1 cellular context compared by ENCODE assay signal in the genomic region with DNA sequence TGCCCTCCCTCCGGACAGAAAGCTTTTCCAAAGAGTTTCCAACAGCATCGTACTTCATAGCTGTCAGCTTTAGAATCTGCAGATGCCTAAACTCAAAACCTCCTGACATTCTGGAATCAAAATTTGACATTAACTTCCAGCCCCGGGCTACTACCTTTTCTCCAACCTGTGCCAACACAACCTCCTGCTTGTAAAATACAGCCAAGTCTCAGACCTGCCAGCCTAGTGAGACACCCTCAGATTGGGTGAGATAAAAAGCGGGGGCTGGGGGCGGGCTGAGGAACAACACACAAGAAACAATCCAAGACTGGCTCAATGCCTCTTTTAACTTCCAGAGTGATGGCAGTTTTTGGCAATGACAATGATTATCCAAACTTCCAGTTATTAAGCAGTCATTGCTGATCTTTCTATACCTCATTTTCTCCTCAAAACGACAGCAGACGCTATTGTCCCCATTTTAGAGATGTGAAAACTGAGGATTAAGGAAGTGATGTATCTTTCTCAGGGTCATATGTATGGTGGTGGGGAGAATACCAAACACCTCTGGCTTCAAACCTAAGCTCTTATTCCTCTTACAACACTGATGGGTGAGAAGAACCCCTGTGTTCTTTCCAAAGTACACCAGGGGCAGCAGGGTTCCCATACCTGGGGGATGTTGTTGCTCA.
TF ChIP-seq lines count a peak whose summit lies in the region.

No MANE protein-coding gene starts in this region.

TF ChIP-seq in SK-N-SH, 30 proteins besides CTCF, POLR2A, EP300 and RAD21 (continued from another document):
- TF ChIP-seq, protein P1, sequence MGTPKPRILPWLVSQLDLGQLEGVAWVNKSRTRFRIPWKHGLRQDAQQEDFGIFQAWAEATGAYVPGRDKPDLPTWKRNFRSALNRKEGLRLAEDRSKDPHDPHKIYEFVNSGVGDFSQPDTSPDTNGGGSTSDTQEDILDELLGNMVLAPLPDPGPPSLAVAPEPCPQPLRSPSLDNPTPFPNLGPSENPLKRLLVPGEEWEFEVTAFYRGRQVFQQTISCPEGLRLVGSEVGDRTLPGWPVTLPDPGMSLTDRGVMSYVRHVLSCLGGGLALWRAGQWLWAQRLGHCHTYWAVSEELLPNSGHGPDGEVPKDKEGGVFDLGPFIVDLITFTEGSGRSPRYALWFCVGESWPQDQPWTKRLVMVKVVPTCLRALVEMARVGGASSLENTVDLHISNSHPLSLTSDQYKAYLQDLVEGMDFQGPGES (IDR thresholded peaks at IDR 0.05; ENCODE audit: low read depth, low read length): no peak
